ENCODE assay signal across 8 cellular contexts in the genomic region with DNA sequence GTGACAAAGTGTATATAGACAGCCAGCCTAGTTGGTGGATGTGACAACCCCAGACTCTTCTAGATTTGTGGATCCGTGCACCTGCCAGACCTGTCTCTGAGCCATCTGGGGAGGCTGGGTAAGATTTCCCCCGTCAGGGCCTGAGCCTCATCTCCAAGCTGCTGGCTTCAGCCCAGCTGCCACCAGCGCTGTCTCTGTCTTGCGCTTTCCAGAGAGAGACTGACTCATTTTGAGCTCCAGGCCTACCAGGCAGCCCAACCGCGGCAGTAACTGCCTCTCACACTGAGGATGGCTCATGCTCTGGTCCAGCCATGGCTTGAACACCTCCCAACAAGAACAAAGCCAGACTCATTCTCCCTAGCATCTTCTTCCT. TPM values are rescaled to one million over a fixed set of nuclear protein-coding genes. Genes with fewer than 3 reads are reported as not detected.
DNase-seq lines count a peak whose midpoint lies in the region; ATAC-seq and TF ChIP-seq lines count a peak whose summit lies in the region.

No MANE protein-coding gene starts in this region.

- no peak for TF ChIP-seq POLR2A in vagina (IDR thresholded peaks at IDR 0.05)

- peak overlapping the region; percentile 77 for H3K4me2 ChIP-seq in Karpas-422 (ENCODE audit: low read depth, low read length, poor library complexity, severe bottlenecking)

- no peaks in the 10 kb centered on the region for H3K27me3 Mint-ChIP-seq in activated T-helper 17 cell treated with anti-CD3 and anti-CD28 coated beads, Interleukin-2, amount 50 U/mL, for 72 hours

- H3K4me3 ChIP-seq in Karpas-422 (ENCODE audit: low read length) (peak overlapping the region; percentile 77; the same call in 1 of the 2 replicates), lower lobe of right lung (no peak overlapping the region), urinary bladder (ENCODE audit: low read depth, low read length) (no peak overlapping the region), vagina (no peak overlapping the region)

- peak overlapping the region; percentile 92 for H3K4me3 Mint-ChIP-seq in activated T-helper 17 cell treated with anti-CD3 and anti-CD28 coated beads, Interleukin-2, amount 50 U/mL, for 72 hours

- H4K20me1 ChIP-seq in Karpas-422 (ENCODE audit: insufficient read depth, low read depth, low read length): peaks cover 21% of the 10 kb centered on the region; the same call in 1 of the 2 replicates

- 75% methylated on average over 6 of the region's 6 CpGs for WGBS in urinary bladder

- TF ChIP-seq CTCF in lower lobe of right lung (IDR thresholded peaks at IDR 0.05): no peak
- TF ChIP-seq CTCF in vagina (IDR thresholded peaks at IDR 0.05): no peak

- DNase-seq in activated effector memory CD4-positive, alpha-beta T cell treated with anti-CD3 and anti-CD28 coated beads, Interleukin-2, amount 50 U/mL, for 16 hours: peak; percentile 87
- DNase-seq in activated effector memory CD4-positive, alpha-beta T cell treated with Interleukin-2 at 50 U/mL for 16 hours: no peak
- peak; percentile 57 for DNase-seq in Karpas-422
- no peak for DNase-seq in lower lobe of right lung
- DNase-seq in CD1c-positive myeloid dendritic cell (ENCODE audit: extremely low spot score): no peak
- DNase-seq in vagina (ENCODE audit: extremely low spot score in 2 of 2): no peak

- no peaks in the 10 kb centered on the region for H3K9me3 ChIP-seq in Karpas-422 (ENCODE audit: low read length)
- no peaks in the 10 kb centered on the region for H3K9me3 ChIP-seq in lower lobe of right lung
- H3K9me3 ChIP-seq in vagina: no peaks in the 10 kb centered on the region

- H3K27me3 ChIP-seq in Karpas-422 (ENCODE audit: low read length) (no peaks in the 10 kb centered on the region), lower lobe of right lung (ENCODE audit: low read depth) (no peaks in the 10 kb centered on the region), vagina (no peaks in the 10 kb centered on the region)

- H3K9ac ChIP-seq in Karpas-422 (ENCODE audit: low read length): peak overlapping the region; percentile 86; the same call in 1 of the 2 replicates

- H3K9me2 ChIP-seq in Karpas-422 (replicated peaks; ENCODE audit: insufficient read depth, low read length): no peaks in the 10 kb centered on the region

- H3K27ac Mint-ChIP-seq in activated T-helper 17 cell treated with anti-CD3 and anti-CD28 coated beads, Interleukin-2, amount 50 U/mL, for 72 hours: peak overlapping the region; percentile 99

- H3K36me3 Mint-ChIP-seq in activated T-helper 17 cell treated with anti-CD3 and anti-CD28 coated beads, Interleukin-2, amount 50 U/mL, for 72 hours (ENCODE audit: low read depth): peaks cover 93% of the 10 kb centered on the region

- peaks cover 47% of the 10 kb centered on the region for H3K4me1 ChIP-seq in Karpas-422 (ENCODE audit: low read length)
- H3K4me1 ChIP-seq in lower lobe of right lung: peaks cover 47% of the 10 kb centered on the region
- H3K4me1 ChIP-seq in urinary bladder (ENCODE audit: insufficient read depth): no peaks in the 10 kb centered on the region
- peaks cover 46% of the 10 kb centered on the region for H3K4me1 ChIP-seq in vagina

- H3K36me3 ChIP-seq in Karpas-422 (ENCODE audit: insufficient read depth, low read length) (peaks cover 21% of the 10 kb centered on the region), lower lobe of right lung (peaks cover 53% of the 10 kb centered on the region), urinary bladder (ENCODE audit: insufficient read depth) (peaks cover 8% of the 10 kb centered on the region), vagina (peaks cover 0 to 42% of the 10 kb centered on the region in 2 donors)

- no peaks in the 10 kb centered on the region for H3K9me3 Mint-ChIP-seq in activated T-helper 17 cell treated with anti-CD3 and anti-CD28 coated beads, Interleukin-2, amount 50 U/mL, for 72 hours

- H3K79me2 ChIP-seq in Karpas-422 (ENCODE audit: low read length): peaks cover 8% of the 10 kb centered on the region; the same call in 1 of the 2 replicates

- H3K27ac ChIP-seq in Karpas-422 (ENCODE audit: low read length): peak overlapping the region; percentile 38
- H3K27ac ChIP-seq in lower lobe of right lung: peak overlapping the region; percentile 63
- peak overlapping the region; percentile 35 for H3K27ac ChIP-seq in urinary bladder (ENCODE audit: low read depth)
- no peak overlapping the region for H3K27ac ChIP-seq in vagina

- peaks cover 15% of the 10 kb centered on the region for H3K4me1 Mint-ChIP-seq in activated T-helper 17 cell treated with anti-CD3 and anti-CD28 coated beads, Interleukin-2, amount 50 U/mL, for 72 hours

- intact Hi-C loops in lower lobe of right lung (cut with DNase I) (no loop called here), vagina (cut with DNase I) (loop anchor here (10.0 kb wide), 1 partner anchor 182 kb away; the partner anchor contains the start of gene TNIP2)

- peak; percentile 61 for ATAC-seq in activated T-helper 17 cell treated with anti-CD3 and anti-CD28 coated beads, Interleukin-2, amount 50 U/mL, for 72 hours (replicated peaks)
- no peak for ATAC-seq in lower lobe of right lung

- H2AFZ ChIP-seq in Karpas-422 (ENCODE audit: low read length): no peak overlapping the region

RNA-seq across cellular contexts. Expression of gene NOP14, which starts 26.4 kb away (rescaled TPM):
- total RNA-seq in Karpas-422 (2014; rRNA removed; shearing (Covaris generic); ENCODE audit: low replicate concordance): 19.2 and 27.6 TPM in 2 replicates
- 10 to 100 TPM; 86.5 to 96.8 TPM for total RNA-seq in activated T-helper 17 cell treated with anti-CD3 and anti-CD28 coated beads, Interleukin-2, amount 50 U/mL, for 72 hours
- total RNA-seq in lower lobe of right lung (20.7 TPM), urinary bladder (11.3 TPM), vagina (18.9 TPM)
- polyA plus RNA-seq in urinary bladder: 17.0 TPM

RNA-seq across cellular contexts. Expression of gene GRK4, which starts 26.6 kb away (rescaled TPM):
- 3.0 and 3.8 TPM in 2 replicates for total RNA-seq in Karpas-422 (2014; rRNA removed; shearing (Covaris generic); ENCODE audit: low replicate concordance)
- total RNA-seq in activated T-helper 17 cell treated with anti-CD3 and anti-CD28 coated beads, Interleukin-2, amount 50 U/mL, for 72 hours: 1 to 10 TPM; 3.2 to 5.7 TPM
- total RNA-seq in lower lobe of right lung: 7.1 TPM
- 9.9 TPM for total RNA-seq in urinary bladder
- polyA plus RNA-seq in urinary bladder: 3.1 TPM
- total RNA-seq in vagina: 2.7 TPM

Comparison
In these comparisons a context has a peak if more than half of its experiments do, and no peak if none do; other contexts are left out.
1. DNase-seq: peak in activated effector memory CD4-positive, alpha-beta T cell treated with anti-CD3 and anti-CD28 coated beads, Interleukin-2, amount 50 U/mL, for 16 hours (single experiment) and Karpas-422 (single experiment); none in activated effector memory CD4-positive, alpha-beta T cell treated with Interleukin-2 at 50 U/mL for 16 hours (single experiment), lower lobe of right lung (single experiment), CD1c-positive myeloid dendritic cell (single experiment) and vagina (0 of 2).